ENCODE assay signal across 18 cellular contexts in genomic region chr3:177725165-177725564, GRCh38.
DNase-seq lines count a peak whose midpoint lies in the region; ATAC-seq and TF ChIP-seq lines count a peak whose summit lies in the region.
"Had no signal": no experiment of that assay in that cellular context is flagged by ENCODE, and none has a peak within 500 bp of the region (broad histone marks: within the 10 kb centered on the region; RNA-seq: fewer than 3 reads in every experiment).

No MANE protein-coding gene starts in this region.

- H3K27me3 ChIP-seq in BLaER1 (no peaks in the 10 kb centered on the region), dorsolateral prefrontal cortex (no peaks in the 10 kb centered on the region), osteoblast (ENCODE audit: insufficient read depth, low read length) (no peaks in the 10 kb centered on the region), BE2C (no peaks in the 10 kb centered on the region)
- H3K27me3 ChIP-seq: hepatocyte, pancreas, tibial nerve had no signal

- no peak for ATAC-seq in GM18502 (IDR thresholded peaks at IDR 0.05; ENCODE audit: poor library complexity, unreplicated experiment)
- ATAC-seq in GM21717 (IDR thresholded peaks at IDR 0.05; ENCODE audit: unreplicated experiment) = no peak

- no peaks in the 10 kb centered on the region for H4K20me1 ChIP-seq in BLaER1
- H4K20me1 ChIP-seq in osteoblast (ENCODE audit: insufficient read depth, low read length) = no peaks in the 10 kb centered on the region

- peak overlapping the region; percentile 50 for H2AFZ ChIP-seq in osteoblast (ENCODE audit: low read length)
- H2AFZ ChIP-seq: hepatocyte had no signal

- no peaks in the 10 kb centered on the region for H3K79me2 ChIP-seq in osteoblast (ENCODE audit: insufficient read depth, low read length)
- H3K79me2 ChIP-seq: hepatocyte had no signal

- peak overlapping the region; percentile 78 for H3K4me2 ChIP-seq in BLaER1
- no peak overlapping the region for H3K4me2 ChIP-seq in osteoblast (ENCODE audit: insufficient read depth, low read length)
- H3K4me2 ChIP-seq: hepatocyte had no signal

- DNase-seq in MV-4-11 (lab: John Stamatoyannopoulos, UW) (peak; percentile 76), dorsolateral prefrontal cortex (no peak), osteoblast (ENCODE audit: insufficient read length, low spot score, missing footprints) (no peak), superior temporal gyrus (ENCODE audit: extremely low spot score) (no peak), BE2C (no peak)
- DNase-seq: activated CD4-positive, alpha-beta T cell treated with anti-CD3 and anti-CD28 coated beads, Interleukin-2, amount 10 ng/mL, durations not matched to agents 24 days and 14 days; activated T-cell treated with anti-CD3 and anti-CD28 coated beads, Interleukin-2, amount 50 U/mL, for 48 hours; DND-41; NCI-H1105 treated with DMSO at 0.1 percent for 48 hours; NCI-H226; pancreas; T-helper 2 cell had no signal

- H3K36me3 ChIP-seq in BLaER1 = peaks cover 5% of the 10 kb centered on the region; the same call in 1 of the 2 replicates
- no peaks in the 10 kb centered on the region for H3K36me3 ChIP-seq in osteoblast (ENCODE audit: insufficient read depth, low read length)
- no peaks in the 10 kb centered on the region for H3K36me3 ChIP-seq in BE2C
- H3K36me3 ChIP-seq: pancreas, tibial nerve had no signal

- H3K9me3 ChIP-seq in BLaER1 (peaks cover 34% of the 10 kb centered on the region), osteoblast (ENCODE audit: low read depth, low read length) (no peaks in the 10 kb centered on the region), BE2C (no peaks in the 10 kb centered on the region)
- H3K9me3 ChIP-seq: pancreas, tibial nerve had no signal

- H3K4me1 ChIP-seq in BLaER1 = peaks cover 87% of the 10 kb centered on the region
- peaks cover 16% of the 10 kb centered on the region for H3K4me1 ChIP-seq in osteoblast (ENCODE audit: insufficient read depth, low read length)
- peaks cover 7% of the 10 kb centered on the region for H3K4me1 ChIP-seq in BE2C

- intact Hi-C loops in dorsolateral prefrontal cortex (cut with DNase I) = no loop called here

- H3K27ac ChIP-seq in BLaER1 (peak overlapping the region; percentile 81), dorsolateral prefrontal cortex (peak overlapping the region in 41 of 59 donors; percentile 0 to 74 (median 46)), osteoblast (ENCODE audit: low read depth, low read length) (no peak overlapping the region)
- H3K27ac ChIP-seq: epithelial cell of prostate, hepatocyte, pancreas had no signal

- H3K4me3 ChIP-seq in BLaER1 = peak overlapping the region; percentile 56; the same call in 1 of the 2 replicates
- no peak overlapping the region for H3K4me3 ChIP-seq in dorsolateral prefrontal cortex
- H3K4me3 ChIP-seq in osteoblast (ENCODE audit: insufficient read depth, low read length) = no peak overlapping the region
- H3K4me3 ChIP-seq in BE2C (ENCODE audit: low read depth, low read length) = no peak overlapping the region
- H3K4me3 ChIP-seq: hepatocyte, pancreas, tibial nerve had no signal

- H3K9ac ChIP-seq in BLaER1 = peak overlapping the region; percentile 63

- TF ChIP-seq CTCF in dorsolateral prefrontal cortex (IDR thresholded peaks at IDR 0.05 in 54 of 56, conservative IDR thresholded peaks at IDR 0.05 in 2 of 56; ENCODE audit: low read depth in 1 of 56, partially characterized antibody in 56 of 56) = no peak
- no peak for TF ChIP-seq CTCF in osteoblast (IDR thresholded peaks at IDR 0.05; ENCODE audit: extremely low read depth, low read depth, low read length)
- TF ChIP-seq CTCF in BE2C (IDR thresholded peaks at IDR 0.05; ENCODE audit: low read depth, low read length) = no peak
